ENCODE assay signal across 24 cellular contexts in the genomic region with DNA sequence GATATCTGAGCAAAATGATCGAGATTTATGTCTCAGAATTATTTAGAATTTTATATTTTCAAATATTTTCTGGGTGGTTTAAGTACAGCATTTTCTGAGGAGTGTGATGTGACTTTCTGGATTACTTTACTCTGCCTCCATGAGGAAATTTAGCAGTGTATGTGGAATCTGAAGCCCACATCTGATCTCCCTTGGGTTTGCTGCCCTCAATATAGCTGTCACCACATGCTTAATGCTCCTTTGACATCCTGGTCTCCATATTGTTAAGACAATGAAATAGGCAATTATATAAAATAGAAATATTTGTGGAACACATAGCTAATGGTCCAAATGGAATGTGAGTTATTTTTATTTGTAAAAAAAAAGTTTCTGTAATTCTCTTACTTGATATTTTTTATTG.
DNase-seq lines count a peak whose midpoint lies in the region; ATAC-seq and TF ChIP-seq lines count a peak whose summit lies in the region.
"Had no signal": no experiment of that assay in that cellular context is flagged by ENCODE, and none has a peak within 500 bp of the region (broad histone marks: within the 10 kb centered on the region; RNA-seq: fewer than 3 reads in every experiment).

No MANE protein-coding gene starts in this region.

- H3K36me3 Mint-ChIP-seq in nephron (ENCODE audit: low read depth) (peaks cover under 1% of the 10 kb centered on the region), chondrocyte (ENCODE audit: low read depth) (no peaks in the 10 kb centered on the region)
- H3K36me3 Mint-ChIP-seq: CD4-positive, CD25-positive, alpha-beta regulatory T cell had no signal

- in situ Hi-C loops in KBM-7 (cut with MboI; ENCODE audit: low pct_unique_long_range_greater_than_20kb, low sequenced_read_pairs): no loop called here

- H3K9ac ChIP-seq in SK-N-SH: no peak overlapping the region
- H3K9ac ChIP-seq: BLaER1, KMS-11 had no signal

- ATAC-seq in HG02970 (IDR thresholded peaks at IDR 0.05; ENCODE audit: low FRiP score, unreplicated experiment): no peak
- ATAC-seq: T-helper 17 cell had no signal

- no peaks in the 10 kb centered on the region for H3K9me2 ChIP-seq in SK-N-SH

- H3K4me3 ChIP-seq in SK-N-SH (ENCODE audit: low read depth in 2 of 2, low read length in 1 of 2): no peak overlapping the region
- H3K4me3 ChIP-seq: BLaER1 had no signal

- H3K27ac Mint-ChIP-seq in nephron (peak overlapping the region; percentile 84 to 98 (median 89)), chondrocyte (ENCODE audit: unreplicated experiment) (no peak overlapping the region)
- H3K27ac Mint-ChIP-seq: CD4-positive, CD25-positive, alpha-beta regulatory T cell; T-helper 17 cell had no signal

- no peak for TF ChIP-seq EP300 in SK-N-SH (IDR thresholded peaks at IDR 0.05; ENCODE audit: borderline replicate concordance in 1 of 2, low read depth in 1 of 2, low read length in 1 of 2)

- DNase-seq in EL: peak; percentile 30
- DNase-seq in SK-N-SH: no peak
- no peak for DNase-seq in chondrocyte (ENCODE audit: low spot score)
- DNase-seq in KBM-7: no peak
- DNase-seq in SIG-M5 treated with dmso at 0.1 percent for 504 hours (lab: John Stamatoyannopoulos, UW; ENCODE audit: unreplicated experiment): no peak
- DNase-seq: CD4-positive, CD25-positive, alpha-beta regulatory T cell; DMS153; DND-41; GOT3; IMR-90; MM.1S; NCI-H1048; NCI-H1417; NCI-H1694; NCI-H2029 treated with DMSO at 0.1 percent for 48 hours; NCI-H2227 treated with DMSO at 0.1 percent for 48 hours; NCI-H526 treated with DMSO at 0.1 percent for 48 hours; Right ventricle myocardium superior; RPMI8226; T-helper 17 cell had no signal

- H3K9me3 Mint-ChIP-seq in nephron: no peaks in the 10 kb centered on the region
- H3K9me3 Mint-ChIP-seq in chondrocyte (ENCODE audit: low read depth): no peaks in the 10 kb centered on the region

- no peak for TF ChIP-seq RAD21 in SK-N-SH (IDR thresholded peaks at IDR 0.05; ENCODE audit: low read length)

- peaks cover 3 to 16% of the 10 kb centered on the region in 2 experiments; a peak in 3 of 4 replicates for H3K4me1 ChIP-seq in SK-N-SH (ENCODE audit: control insufficient read depth in 1 of 2, insufficient read depth in 2 of 2, low read depth in 1 of 2, low read length in 1 of 2)

- peak overlapping the region; percentile 57; the same call in 1 of the 2 replicates for H2AFZ ChIP-seq in SK-N-SH (ENCODE audit: low read depth)

- peak overlapping the region; percentile 25 to 76; a peak in 2 of 4 replicates for H3K27ac ChIP-seq in SK-N-SH (ENCODE audit: low read depth in 2 of 2, low read length in 1 of 2)
- H3K27ac ChIP-seq: BLaER1, KMS-11 had no signal

- no peaks in the 10 kb centered on the region for H3K36me3 ChIP-seq in SK-N-SH (replicated peaks in 1 of 2; ENCODE audit: control insufficient read depth in 1 of 2, insufficient read depth in 2 of 2, low read length in 1 of 2)
- H3K36me3 ChIP-seq: BLaER1 had no signal

- H3K4me2 ChIP-seq in SK-N-SH: no peak overlapping the region
- H3K4me2 ChIP-seq: BLaER1, KMS-11 had no signal

- CTCF ChIA-PET in SK-N-SH (lab: Yijun Ruan, JAX): interaction anchor here (1.5 kb wide), 1 partner anchor 11 kb away, joined by 6 read pairs; no protein-coding TSS in a partner anchor

- TF ChIP-seq CTCF in SK-N-SH (IDR thresholded peaks at IDR 0.05) (no peak), nephron (IDR thresholded peaks at IDR 0.05; ENCODE audit: unreplicated experiment in 3 of 3) (no peak), chondrocyte (IDR thresholded peaks at IDR 0.05) (no peak)

- H3K9me3 ChIP-seq in SK-N-SH: no peaks in the 10 kb centered on the region
- H3K9me3 ChIP-seq: BLaER1 had no signal

- H3K4me3 Mint-ChIP-seq in nephron (no peak overlapping the region), chondrocyte (ENCODE audit: unreplicated experiment) (no peak overlapping the region)
- H3K4me3 Mint-ChIP-seq: CD4-positive, CD25-positive, alpha-beta regulatory T cell; T-helper 17 cell had no signal

- H3F3A ChIP-seq in SK-N-SH (replicated peaks; ENCODE audit: insufficient read depth): no peaks in the 10 kb centered on the region

- WGBS in SK-N-SH (ENCODE audit: low lambda C conversion rate): 79% methylated on average over 1 of the region's 1 CpG

- no peaks in the 10 kb centered on the region for H3K27me3 ChIP-seq in SK-N-SH (ENCODE audit: insufficient read depth)
- H3K27me3 ChIP-seq: BLaER1 had no signal

- H4K20me1 ChIP-seq in SK-N-SH (ENCODE audit: insufficient read depth): no peaks in the 10 kb centered on the region
- H4K20me1 ChIP-seq: BLaER1 had no signal

- POLR2A ChIA-PET in SK-N-SH (lab: Yijun Ruan, JAX): no interaction called here

- H3K4me1 Mint-ChIP-seq in nephron (peaks cover 49% of the 10 kb centered on the region), chondrocyte (ENCODE audit: low read depth) (peaks cover 23% of the 10 kb centered on the region)

- no peaks in the 10 kb centered on the region for H3K79me2 ChIP-seq in SK-N-SH (ENCODE audit: insufficient read depth)

- no peaks in the 10 kb centered on the region for H3K27me3 Mint-ChIP-seq in nephron (ENCODE audit: low read depth)
- no peaks in the 10 kb centered on the region for H3K27me3 Mint-ChIP-seq in chondrocyte (ENCODE audit: low read depth)
- H3K27me3 Mint-ChIP-seq: CD4-positive, CD25-positive, alpha-beta regulatory T cell had no signal

TF ChIP-seq in SK-N-SH, 30 proteins besides CTCF, POLR2A, EP300 and RAD21 (continues in another document):
- no peak for TF ChIP-seq MXI1 (IDR thresholded peaks at IDR 0.05; ENCODE audit: low read depth, low read length)
- TF ChIP-seq NFIC (IDR thresholded peaks at IDR 0.05; ENCODE audit: borderline replicate concordance): no peak
- TF ChIP-seq, protein P1, sequence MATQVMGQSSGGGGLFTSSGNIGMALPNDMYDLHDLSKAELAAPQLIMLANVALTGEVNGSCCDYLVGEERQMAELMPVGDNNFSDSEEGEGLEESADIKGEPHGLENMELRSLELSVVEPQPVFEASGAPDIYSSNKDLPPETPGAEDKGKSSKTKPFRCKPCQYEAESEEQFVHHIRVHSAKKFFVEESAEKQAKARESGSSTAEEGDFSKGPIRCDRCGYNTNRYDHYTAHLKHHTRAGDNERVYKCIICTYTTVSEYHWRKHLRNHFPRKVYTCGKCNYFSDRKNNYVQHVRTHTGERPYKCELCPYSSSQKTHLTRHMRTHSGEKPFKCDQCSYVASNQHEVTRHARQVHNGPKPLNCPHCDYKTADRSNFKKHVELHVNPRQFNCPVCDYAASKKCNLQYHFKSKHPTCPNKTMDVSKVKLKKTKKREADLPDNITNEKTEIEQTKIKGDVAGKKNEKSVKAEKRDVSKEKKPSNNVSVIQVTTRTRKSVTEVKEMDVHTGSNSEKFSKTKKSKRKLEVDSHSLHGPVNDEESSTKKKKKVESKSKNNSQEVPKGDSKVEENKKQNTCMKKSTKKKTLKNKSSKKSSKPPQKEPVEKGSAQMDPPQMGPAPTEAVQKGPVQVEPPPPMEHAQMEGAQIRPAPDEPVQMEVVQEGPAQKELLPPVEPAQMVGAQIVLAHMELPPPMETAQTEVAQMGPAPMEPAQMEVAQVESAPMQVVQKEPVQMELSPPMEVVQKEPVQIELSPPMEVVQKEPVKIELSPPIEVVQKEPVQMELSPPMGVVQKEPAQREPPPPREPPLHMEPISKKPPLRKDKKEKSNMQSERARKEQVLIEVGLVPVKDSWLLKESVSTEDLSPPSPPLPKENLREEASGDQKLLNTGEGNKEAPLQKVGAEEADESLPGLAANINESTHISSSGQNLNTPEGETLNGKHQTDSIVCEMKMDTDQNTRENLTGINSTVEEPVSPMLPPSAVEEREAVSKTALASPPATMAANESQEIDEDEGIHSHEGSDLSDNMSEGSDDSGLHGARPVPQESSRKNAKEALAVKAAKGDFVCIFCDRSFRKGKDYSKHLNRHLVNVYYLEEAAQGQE (IDR thresholded peaks at IDR 0.05; ENCODE audit: low read depth, low read length): no peak
- no peak for TF ChIP-seq NRF1 (IDR thresholded peaks at IDR 0.05; ENCODE audit: low read depth, low read length)
- TF ChIP-seq, protein P2, sequence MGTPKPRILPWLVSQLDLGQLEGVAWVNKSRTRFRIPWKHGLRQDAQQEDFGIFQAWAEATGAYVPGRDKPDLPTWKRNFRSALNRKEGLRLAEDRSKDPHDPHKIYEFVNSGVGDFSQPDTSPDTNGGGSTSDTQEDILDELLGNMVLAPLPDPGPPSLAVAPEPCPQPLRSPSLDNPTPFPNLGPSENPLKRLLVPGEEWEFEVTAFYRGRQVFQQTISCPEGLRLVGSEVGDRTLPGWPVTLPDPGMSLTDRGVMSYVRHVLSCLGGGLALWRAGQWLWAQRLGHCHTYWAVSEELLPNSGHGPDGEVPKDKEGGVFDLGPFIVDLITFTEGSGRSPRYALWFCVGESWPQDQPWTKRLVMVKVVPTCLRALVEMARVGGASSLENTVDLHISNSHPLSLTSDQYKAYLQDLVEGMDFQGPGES (IDR thresholded peaks at IDR 0.05; ENCODE audit: low read depth, low read length): no peak
- no peak for TF ChIP-seq TAF1 (IDR thresholded peaks at IDR 0.05; ENCODE audit: borderline replicate concordance, low read depth, low read length)
- TF ChIP-seq, protein P3, sequence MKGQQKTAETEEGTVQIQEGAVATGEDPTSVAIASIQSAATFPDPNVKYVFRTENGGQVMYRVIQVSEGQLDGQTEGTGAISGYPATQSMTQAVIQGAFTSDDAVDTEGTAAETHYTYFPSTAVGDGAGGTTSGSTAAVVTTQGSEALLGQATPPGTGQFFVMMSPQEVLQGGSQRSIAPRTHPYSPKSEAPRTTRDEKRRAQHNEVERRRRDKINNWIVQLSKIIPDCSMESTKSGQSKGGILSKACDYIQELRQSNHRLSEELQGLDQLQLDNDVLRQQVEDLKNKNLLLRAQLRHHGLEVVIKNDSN (IDR thresholded peaks at IDR 0.05; ENCODE audit: borderline replicate concordance, low read depth): no peak
- TF ChIP-seq, protein P4, sequence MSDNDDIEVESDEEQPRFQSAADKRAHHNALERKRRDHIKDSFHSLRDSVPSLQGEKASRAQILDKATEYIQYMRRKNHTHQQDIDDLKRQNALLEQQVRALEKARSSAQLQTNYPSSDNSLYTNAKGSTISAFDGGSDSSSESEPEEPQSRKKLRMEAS (IDR thresholded peaks at IDR 0.05; ENCODE audit: low read depth): no peak
- no peak for TF ChIP-seq RFX5 (IDR thresholded peaks at IDR 0.05; ENCODE audit: low read length)
- TF ChIP-seq FOSL2 (IDR thresholded peaks at IDR 0.05; ENCODE audit: borderline replicate concordance, low read depth): no peak
- TF ChIP-seq, protein P5, sequence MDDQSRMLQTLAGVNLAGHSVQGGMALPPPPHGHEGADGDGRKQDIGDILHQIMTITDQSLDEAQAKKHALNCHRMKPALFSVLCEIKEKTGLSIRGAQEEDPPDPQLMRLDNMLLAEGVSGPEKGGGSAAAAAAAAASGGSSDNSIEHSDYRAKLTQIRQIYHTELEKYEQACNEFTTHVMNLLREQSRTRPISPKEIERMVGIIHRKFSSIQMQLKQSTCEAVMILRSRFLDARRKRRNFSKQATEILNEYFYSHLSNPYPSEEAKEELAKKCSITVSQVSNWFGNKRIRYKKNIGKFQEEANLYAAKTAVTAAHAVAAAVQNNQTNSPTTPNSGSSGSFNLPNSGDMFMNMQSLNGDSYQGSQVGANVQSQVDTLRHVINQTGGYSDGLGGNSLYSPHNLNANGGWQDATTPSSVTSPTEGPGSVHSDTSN (IDR thresholded peaks at IDR 0.05): no peak
